In the genomic region with DNA sequence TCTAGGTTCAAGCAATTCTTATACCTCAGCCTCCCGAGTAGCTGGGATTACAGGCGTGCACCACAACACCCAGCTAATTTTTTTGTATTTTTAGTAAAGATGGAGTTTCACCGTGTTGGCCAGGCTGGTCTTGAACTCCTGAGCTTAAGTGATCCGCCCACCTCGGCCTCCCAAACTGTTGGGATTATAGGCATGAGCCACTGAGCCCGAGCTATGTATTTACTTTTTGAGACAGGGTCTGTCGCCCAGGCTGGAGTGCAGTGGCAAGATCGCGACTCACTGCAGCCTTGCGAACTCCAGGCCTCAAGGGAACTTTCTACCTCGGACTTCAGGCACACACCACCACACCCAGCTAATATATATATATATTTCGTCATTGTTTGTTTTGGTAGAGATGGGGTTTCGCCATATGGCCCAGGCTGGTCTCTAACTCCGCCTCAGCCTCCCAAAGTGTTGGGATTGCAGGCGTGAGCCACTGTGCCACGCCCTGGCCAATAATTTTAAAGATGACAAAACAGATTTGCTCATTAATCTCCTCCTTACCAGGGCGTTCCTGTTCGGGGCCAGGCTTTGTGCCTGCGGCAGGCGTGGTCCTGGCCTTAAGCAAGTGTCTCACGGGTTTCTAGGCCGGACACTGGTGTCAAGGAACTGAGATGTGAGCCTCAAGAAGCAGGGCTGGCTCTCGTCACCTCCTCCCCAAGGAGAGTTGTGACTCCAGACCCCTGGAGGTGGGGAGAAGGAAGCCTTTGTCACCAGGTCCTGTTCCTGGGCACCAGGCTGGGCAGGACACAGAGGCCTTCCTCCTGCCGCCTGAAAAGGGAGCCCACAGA, we compare ENCODE assay signal across 1 cellular context.
TF ChIP-seq lines count a peak whose summit lies in the region.

No MANE protein-coding gene starts in this region.

TF ChIP-seq in HepG2, 621 proteins besides CTCF, POLR2A, EP300 and RAD21 (continued from another document and continues in another):
- TF ChIP-seq MYC (CRISPR knock-in tag; IDR thresholded peaks at IDR 0.05; ENCODE audit: borderline replicate concordance) = peak; percentile 29; the same call in 1 of the 2 replicates
- no peak for TF ChIP-seq NONO (IDR thresholded peaks at IDR 0.05)
- TF ChIP-seq NONO (CRISPR knock-in tag; conservative IDR thresholded peaks at IDR 0.05) = no peak
- no peak for TF ChIP-seq ZNF207 (IDR thresholded peaks at IDR 0.05; ENCODE audit: borderline replicate concordance)
- no peak for TF ChIP-seq ZNF484 (CRISPR knock-in tag; IDR thresholded peaks at IDR 0.05; ENCODE audit: borderline replicate concordance, low read depth)
- no peak for TF ChIP-seq ZFP36 (IDR thresholded peaks at IDR 0.05; ENCODE audit: borderline replicate concordance, low read depth, low read length, partially characterized antibody)
- TF ChIP-seq MEIS1 (CRISPR knock-in tag; IDR thresholded peaks at IDR 0.05; ENCODE audit: borderline replicate concordance) = no peak
- TF ChIP-seq SAP130 (CRISPR knock-in tag; IDR thresholded peaks at IDR 0.05; ENCODE audit: low read depth) = peak; percentile 50
- no peak for TF ChIP-seq ZNF136 (CRISPR knock-in tag; IDR thresholded peaks at IDR 0.05; ENCODE audit: low read depth)
- TF ChIP-seq ZNF720 (CRISPR knock-in tag; IDR thresholded peaks at IDR 0.05) = no peak
- TF ChIP-seq RFX1 (IDR thresholded peaks at IDR 0.05) = no peak
- no peak for TF ChIP-seq SOX6 (IDR thresholded peaks at IDR 0.05)
- TF ChIP-seq SOX6 (CRISPR knock-in tag; IDR thresholded peaks at IDR 0.05) = peak; percentile 42; the same call in 1 of the 2 replicates
- no peak for TF ChIP-seq RXRB (CRISPR knock-in tag; IDR thresholded peaks at IDR 0.05; ENCODE audit: borderline replicate concordance)
- TF ChIP-seq NFYB (CRISPR knock-in tag; IDR thresholded peaks at IDR 0.05) = no peak
- TF ChIP-seq SRSF4 (IDR thresholded peaks at IDR 0.05; ENCODE audit: low read depth, low read length, poor library complexity, severe bottlenecking) = no peak
- TF ChIP-seq, protein P1, sequence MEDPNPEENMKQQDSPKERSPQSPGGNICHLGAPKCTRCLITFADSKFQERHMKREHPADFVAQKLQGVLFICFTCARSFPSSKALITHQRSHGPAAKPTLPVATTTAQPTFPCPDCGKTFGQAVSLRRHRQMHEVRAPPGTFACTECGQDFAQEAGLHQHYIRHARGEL (CRISPR knock-in tag; IDR thresholded peaks at IDR 0.05) = no peak
- TF ChIP-seq ZNF878 (CRISPR knock-in tag; IDR thresholded peaks at IDR 0.05) = no peak
- TF ChIP-seq ZBTB8A (CRISPR knock-in tag; IDR thresholded peaks at IDR 0.05; ENCODE audit: borderline replicate concordance, low read depth) = no peak
- 0 out of 2 replicates have a peak, but pooled peaks have one; percentile 23 for TF ChIP-seq ZNF766 (CRISPR knock-in tag; IDR thresholded peaks at IDR 0.05; ENCODE audit: borderline replicate concordance)
- no peak for TF ChIP-seq ZMYM4 (CRISPR knock-in tag; IDR thresholded peaks at IDR 0.05)
- no peak for TF ChIP-seq CBX5 (CRISPR knock-in tag; IDR thresholded peaks at IDR 0.05; ENCODE audit: borderline replicate concordance)
- no peak for TF ChIP-seq GATA4 (IDR thresholded peaks at IDR 0.05; ENCODE audit: borderline replicate concordance, low read depth)
- no peak for TF ChIP-seq NR2F2 (IDR thresholded peaks at IDR 0.05; ENCODE audit: borderline replicate concordance, low read depth)
- TF ChIP-seq ATF7-NPFF (CRISPR knock-in tag; IDR thresholded peaks at IDR 0.05; ENCODE audit: low read depth) = no peak
- TF ChIP-seq SPEN (CRISPR knock-in tag; IDR thresholded peaks at IDR 0.05; ENCODE audit: low read depth) = no peak; the same call in 1 of the 2 replicates
- TF ChIP-seq MATR3 (CRISPR knock-in tag; IDR thresholded peaks at IDR 0.05) = no peak
- no peak for TF ChIP-seq ZNF605 (CRISPR knock-in tag; IDR thresholded peaks at IDR 0.05)
- no peak for TF ChIP-seq NFE2L2 (IDR thresholded peaks at IDR 0.05; ENCODE audit: low read length)
- TF ChIP-seq SALL1 (CRISPR knock-in tag; IDR thresholded peaks at IDR 0.05) = peak; percentile 51
- no peak for TF ChIP-seq NPAS2 (CRISPR knock-in tag; IDR thresholded peaks at IDR 0.05; ENCODE audit: borderline replicate concordance)
- TF ChIP-seq, protein P2, sequence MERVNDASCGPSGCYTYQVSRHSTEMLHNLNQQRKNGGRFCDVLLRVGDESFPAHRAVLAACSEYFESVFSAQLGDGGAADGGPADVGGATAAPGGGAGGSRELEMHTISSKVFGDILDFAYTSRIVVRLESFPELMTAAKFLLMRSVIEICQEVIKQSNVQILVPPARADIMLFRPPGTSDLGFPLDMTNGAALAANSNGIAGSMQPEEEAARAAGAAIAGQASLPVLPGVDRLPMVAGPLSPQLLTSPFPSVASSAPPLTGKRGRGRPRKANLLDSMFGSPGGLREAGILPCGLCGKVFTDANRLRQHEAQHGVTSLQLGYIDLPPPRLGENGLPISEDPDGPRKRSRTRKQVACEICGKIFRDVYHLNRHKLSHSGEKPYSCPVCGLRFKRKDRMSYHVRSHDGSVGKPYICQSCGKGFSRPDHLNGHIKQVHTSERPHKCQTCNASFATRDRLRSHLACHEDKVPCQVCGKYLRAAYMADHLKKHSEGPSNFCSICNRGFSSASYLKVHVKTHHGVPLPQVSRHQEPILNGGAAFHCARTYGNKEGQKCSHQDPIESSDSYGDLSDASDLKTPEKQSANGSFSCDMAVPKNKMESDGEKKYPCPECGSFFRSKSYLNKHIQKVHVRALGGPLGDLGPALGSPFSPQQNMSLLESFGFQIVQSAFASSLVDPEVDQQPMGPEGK (CRISPR knock-in tag; IDR thresholded peaks at IDR 0.05) = peak; percentile 32; the same call in 1 of the 2 replicates
- TF ChIP-seq ZNF660 (CRISPR knock-in tag; IDR thresholded peaks at IDR 0.05; ENCODE audit: borderline replicate concordance, low read depth) = no peak
- TF ChIP-seq ZFP37 (CRISPR knock-in tag; IDR thresholded peaks at IDR 0.05; ENCODE audit: borderline replicate concordance) = no peak
- TF ChIP-seq, protein P3, sequence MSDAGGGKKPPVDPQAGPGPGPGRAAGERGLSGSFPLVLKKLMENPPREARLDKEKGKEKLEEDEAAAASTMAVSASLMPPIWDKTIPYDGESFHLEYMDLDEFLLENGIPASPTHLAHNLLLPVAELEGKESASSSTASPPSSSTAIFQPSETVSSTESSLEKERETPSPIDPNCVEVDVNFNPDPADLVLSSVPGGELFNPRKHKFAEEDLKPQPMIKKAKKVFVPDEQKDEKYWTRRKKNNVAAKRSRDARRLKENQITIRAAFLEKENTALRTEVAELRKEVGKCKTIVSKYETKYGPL (CRISPR knock-in tag; IDR thresholded peaks at IDR 0.05) = no peak
- TF ChIP-seq, protein P4, sequence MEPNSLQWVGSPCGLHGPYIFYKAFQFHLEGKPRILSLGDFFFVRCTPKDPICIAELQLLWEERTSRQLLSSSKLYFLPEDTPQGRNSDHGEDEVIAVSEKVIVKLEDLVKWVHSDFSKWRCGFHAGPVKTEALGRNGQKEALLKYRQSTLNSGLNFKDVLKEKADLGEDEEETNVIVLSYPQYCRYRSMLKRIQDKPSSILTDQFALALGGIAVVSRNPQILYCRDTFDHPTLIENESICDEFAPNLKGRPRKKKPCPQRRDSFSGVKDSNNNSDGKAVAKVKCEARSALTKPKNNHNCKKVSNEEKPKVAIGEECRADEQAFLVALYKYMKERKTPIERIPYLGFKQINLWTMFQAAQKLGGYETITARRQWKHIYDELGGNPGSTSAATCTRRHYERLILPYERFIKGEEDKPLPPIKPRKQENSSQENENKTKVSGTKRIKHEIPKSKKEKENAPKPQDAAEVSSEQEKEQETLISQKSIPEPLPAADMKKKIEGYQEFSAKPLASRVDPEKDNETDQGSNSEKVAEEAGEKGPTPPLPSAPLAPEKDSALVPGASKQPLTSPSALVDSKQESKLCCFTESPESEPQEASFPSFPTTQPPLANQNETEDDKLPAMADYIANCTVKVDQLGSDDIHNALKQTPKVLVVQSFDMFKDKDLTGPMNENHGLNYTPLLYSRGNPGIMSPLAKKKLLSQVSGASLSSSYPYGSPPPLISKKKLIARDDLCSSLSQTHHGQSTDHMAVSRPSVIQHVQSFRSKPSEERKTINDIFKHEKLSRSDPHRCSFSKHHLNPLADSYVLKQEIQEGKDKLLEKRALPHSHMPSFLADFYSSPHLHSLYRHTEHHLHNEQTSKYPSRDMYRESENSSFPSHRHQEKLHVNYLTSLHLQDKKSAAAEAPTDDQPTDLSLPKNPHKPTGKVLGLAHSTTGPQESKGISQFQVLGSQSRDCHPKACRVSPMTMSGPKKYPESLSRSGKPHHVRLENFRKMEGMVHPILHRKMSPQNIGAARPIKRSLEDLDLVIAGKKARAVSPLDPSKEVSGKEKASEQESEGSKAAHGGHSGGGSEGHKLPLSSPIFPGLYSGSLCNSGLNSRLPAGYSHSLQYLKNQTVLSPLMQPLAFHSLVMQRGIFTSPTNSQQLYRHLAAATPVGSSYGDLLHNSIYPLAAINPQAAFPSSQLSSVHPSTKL (CRISPR knock-in tag; IDR thresholded peaks at IDR 0.05) = 0 out of 2 replicates have a peak, but pooled peaks have one; percentile 11
- TF ChIP-seq ZFX (CRISPR knock-in tag; IDR thresholded peaks at IDR 0.05; ENCODE audit: low read depth) = peak; percentile 30
- no peak for TF ChIP-seq SALL2 (CRISPR knock-in tag; IDR thresholded peaks at IDR 0.05)
- TF ChIP-seq, protein P5, sequence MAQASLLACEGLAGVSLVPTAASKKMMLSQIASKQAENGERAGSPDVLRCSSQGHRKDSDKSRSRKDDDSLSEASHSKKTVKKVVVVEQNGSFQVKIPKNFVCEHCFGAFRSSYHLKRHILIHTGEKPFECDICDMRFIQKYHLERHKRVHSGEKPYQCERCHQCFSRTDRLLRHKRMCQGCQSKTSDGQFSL (CRISPR knock-in tag; IDR thresholded peaks at IDR 0.05) = no peak
- TF ChIP-seq, protein P6, sequence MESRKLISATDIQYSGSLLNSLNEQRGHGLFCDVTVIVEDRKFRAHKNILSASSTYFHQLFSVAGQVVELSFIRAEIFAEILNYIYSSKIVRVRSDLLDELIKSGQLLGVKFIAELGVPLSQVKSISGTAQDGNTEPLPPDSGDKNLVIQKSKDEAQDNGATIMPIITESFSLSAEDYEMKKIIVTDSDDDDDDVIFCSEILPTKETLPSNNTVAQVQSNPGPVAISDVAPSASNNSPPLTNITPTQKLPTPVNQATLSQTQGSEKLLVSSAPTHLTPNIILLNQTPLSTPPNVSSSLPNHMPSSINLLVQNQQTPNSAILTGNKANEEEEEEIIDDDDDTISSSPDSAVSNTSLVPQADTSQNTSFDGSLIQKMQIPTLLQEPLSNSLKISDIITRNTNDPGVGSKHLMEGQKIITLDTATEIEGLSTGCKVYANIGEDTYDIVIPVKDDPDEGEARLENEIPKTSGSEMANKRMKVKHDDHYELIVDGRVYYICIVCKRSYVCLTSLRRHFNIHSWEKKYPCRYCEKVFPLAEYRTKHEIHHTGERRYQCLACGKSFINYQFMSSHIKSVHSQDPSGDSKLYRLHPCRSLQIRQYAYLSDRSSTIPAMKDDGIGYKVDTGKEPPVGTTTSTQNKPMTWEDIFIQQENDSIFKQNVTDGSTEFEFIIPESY (CRISPR knock-in tag; IDR thresholded peaks at IDR 0.05) = no peak
- TF ChIP-seq IRF2 (CRISPR knock-in tag; IDR thresholded peaks at IDR 0.05) = peak; percentile 51; the same call in 1 of the 2 replicates
- TF ChIP-seq, protein P7, sequence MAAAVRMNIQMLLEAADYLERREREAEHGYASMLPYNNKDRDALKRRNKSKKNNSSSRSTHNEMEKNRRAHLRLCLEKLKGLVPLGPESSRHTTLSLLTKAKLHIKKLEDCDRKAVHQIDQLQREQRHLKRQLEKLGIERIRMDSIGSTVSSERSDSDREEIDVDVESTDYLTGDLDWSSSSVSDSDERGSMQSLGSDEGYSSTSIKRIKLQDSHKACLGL (CRISPR knock-in tag; IDR thresholded peaks at IDR 0.05) = peak; percentile 35; the same call in 1 of the 2 replicates
- TF ChIP-seq, protein P8, sequence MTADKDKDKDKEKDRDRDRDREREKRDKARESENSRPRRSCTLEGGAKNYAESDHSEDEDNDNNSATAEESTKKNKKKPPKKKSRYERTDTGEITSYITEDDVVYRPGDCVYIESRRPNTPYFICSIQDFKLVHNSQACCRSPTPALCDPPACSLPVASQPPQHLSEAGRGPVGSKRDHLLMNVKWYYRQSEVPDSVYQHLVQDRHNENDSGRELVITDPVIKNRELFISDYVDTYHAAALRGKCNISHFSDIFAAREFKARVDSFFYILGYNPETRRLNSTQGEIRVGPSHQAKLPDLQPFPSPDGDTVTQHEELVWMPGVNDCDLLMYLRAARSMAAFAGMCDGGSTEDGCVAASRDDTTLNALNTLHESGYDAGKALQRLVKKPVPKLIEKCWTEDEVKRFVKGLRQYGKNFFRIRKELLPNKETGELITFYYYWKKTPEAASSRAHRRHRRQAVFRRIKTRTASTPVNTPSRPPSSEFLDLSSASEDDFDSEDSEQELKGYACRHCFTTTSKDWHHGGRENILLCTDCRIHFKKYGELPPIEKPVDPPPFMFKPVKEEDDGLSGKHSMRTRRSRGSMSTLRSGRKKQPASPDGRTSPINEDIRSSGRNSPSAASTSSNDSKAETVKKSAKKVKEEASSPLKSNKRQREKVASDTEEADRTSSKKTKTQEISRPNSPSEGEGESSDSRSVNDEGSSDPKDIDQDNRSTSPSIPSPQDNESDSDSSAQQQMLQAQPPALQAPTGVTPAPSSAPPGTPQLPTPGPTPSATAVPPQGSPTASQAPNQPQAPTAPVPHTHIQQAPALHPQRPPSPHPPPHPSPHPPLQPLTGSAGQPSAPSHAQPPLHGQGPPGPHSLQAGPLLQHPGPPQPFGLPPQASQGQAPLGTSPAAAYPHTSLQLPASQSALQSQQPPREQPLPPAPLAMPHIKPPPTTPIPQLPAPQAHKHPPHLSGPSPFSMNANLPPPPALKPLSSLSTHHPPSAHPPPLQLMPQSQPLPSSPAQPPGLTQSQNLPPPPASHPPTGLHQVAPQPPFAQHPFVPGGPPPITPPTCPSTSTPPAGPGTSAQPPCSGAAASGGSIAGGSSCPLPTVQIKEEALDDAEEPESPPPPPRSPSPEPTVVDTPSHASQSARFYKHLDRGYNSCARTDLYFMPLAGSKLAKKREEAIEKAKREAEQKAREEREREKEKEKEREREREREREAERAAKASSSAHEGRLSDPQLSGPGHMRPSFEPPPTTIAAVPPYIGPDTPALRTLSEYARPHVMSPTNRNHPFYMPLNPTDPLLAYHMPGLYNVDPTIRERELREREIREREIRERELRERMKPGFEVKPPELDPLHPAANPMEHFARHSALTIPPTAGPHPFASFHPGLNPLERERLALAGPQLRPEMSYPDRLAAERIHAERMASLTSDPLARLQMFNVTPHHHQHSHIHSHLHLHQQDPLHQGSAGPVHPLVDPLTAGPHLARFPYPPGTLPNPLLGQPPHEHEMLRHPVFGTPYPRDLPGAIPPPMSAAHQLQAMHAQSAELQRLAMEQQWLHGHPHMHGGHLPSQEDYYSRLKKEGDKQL (CRISPR knock-in tag; IDR thresholded peaks at IDR 0.05; ENCODE audit: low read depth) = no peak
- TF ChIP-seq ZNF713 (CRISPR knock-in tag; IDR thresholded peaks at IDR 0.05) = no peak
- TF ChIP-seq, protein P9, sequence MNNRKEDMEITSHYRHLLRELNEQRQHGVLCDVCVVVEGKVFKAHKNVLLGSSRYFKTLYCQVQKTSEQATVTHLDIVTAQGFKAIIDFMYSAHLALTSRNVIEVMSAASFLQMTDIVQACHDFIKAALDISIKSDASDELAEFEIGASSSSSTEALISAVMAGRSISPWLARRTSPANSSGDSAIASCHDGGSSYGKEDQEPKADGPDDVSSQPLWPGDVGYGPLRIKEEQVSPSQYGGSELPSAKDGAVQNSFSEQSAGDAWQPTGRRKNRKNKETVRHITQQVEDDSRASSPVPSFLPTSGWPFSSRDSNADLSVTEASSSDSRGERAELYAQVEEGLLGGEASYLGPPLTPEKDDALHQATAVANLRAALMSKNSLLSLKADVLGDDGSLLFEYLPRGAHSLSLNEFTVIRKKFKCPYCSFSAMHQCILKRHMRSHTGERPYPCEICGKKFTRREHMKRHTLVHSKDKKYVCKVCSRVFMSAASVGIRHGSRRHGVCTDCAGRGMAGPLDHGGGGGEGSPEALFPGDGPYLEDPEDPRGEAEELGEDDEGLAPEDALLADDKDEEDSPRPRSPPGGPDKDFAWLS (CRISPR knock-in tag; IDR thresholded peaks at IDR 0.05; ENCODE audit: borderline replicate concordance) = no peak
- no peak for TF ChIP-seq ZNF773 (CRISPR knock-in tag; IDR thresholded peaks at IDR 0.05; ENCODE audit: borderline replicate concordance)
